8 cellular contexts compared by ENCODE assay signal in genomic region chr17:7173687-7174602, GRCh38. TPM values are rescaled to one million over a fixed set of nuclear protein-coding genes. Genes with fewer than 3 reads are reported as not detected.
DNase-seq lines count a peak whose midpoint lies in the region; ATAC-seq, FAIRE-seq and TF ChIP-seq lines count a peak whose summit lies in the region.

No MANE protein-coding gene starts in this region.

- no peak for TF ChIP-seq CTCF in lower leg skin (IDR thresholded peaks at IDR 0.05)
- TF ChIP-seq CTCF in ascending aorta (IDR thresholded peaks at IDR 0.05): no peak

- DNase-seq in DMS153 (lab: John Stamatoyannopoulos, UW): peak; percentile 12
- peak in 33 of 34 experiments; percentile 13 to 56 (median 34) for DNase-seq in T-cell
- peak; percentile 77 for DNase-seq in cerebellar cortex (ENCODE audit: low spot score)
- DNase-seq in lower leg skin (ENCODE audit: low spot score in 2 of 2): peak; percentile 44 to 89
- DNase-seq in stimulated activated CD8-positive, alpha-beta memory T cell treated with anti-CD3 and anti-CD28 coated beads, Interleukin-12 subunit alpha, Interleukin-12 subunit beta, amount 100 ng/mL, for 1 hour (ENCODE audit: low read depth): peak; percentile 4
- no peak for DNase-seq in ascending aorta (ENCODE audit: low spot score in 2 of 2)
- DNase-seq in GM19239 (ENCODE audit: insufficient read length, low spot score): no peak

- H3K27me3 Mint-ChIP-seq in T-cell: peaks cover 6 to 12% of the 10 kb centered on the region in 2 donors

- H3K9me3 Mint-ChIP-seq in T-cell: peaks cover 0 to 6% (median 0%) of the 10 kb centered on the region in 3 donors

- peaks cover 9 to 12% (median 11%) of the 10 kb centered on the region in 3 donors for H3K4me1 Mint-ChIP-seq in T-cell

- no peaks in the 10 kb centered on the region for H3K9me3 ChIP-seq in ascending aorta

- no peak overlapping the region for H3K27ac Mint-ChIP-seq in T-cell

- CTCF ChIA-PET in T-cell (lab: Charles Lee): no interaction called here

- TF ChIP-seq POLR2A in lower leg skin (IDR thresholded peaks at IDR 0.05): no peak

- no peak for FAIRE-seq in GM19239 (lab: Jason Lieb, UNC)

- no peaks in the 10 kb centered on the region for H3K27me3 ChIP-seq in ascending aorta

- peak; percentile 40 to 74 (median 54) for ATAC-seq in T-cell (replicated peaks in 1 of 4)
- no peak for ATAC-seq in GM21360 (IDR thresholded peaks at IDR 0.05; ENCODE audit: unreplicated experiment)

- no peak overlapping the region for H3K27ac ChIP-seq in ascending aorta

- no peak overlapping the region for H3K4me3 ChIP-seq in lower leg skin (ENCODE audit: low read depth, poor library complexity, severe bottlenecking)
- no peak overlapping the region for H3K4me3 ChIP-seq in ascending aorta

- peaks cover 4 to 13% of the 10 kb centered on the region in 2 donors for H3K4me1 ChIP-seq in ascending aorta

- peaks cover 3% of the 10 kb centered on the region for H3K36me3 Mint-ChIP-seq in T-cell

- 42 to 55% methylated on average over 40 to 67 of the region's 69 CpGs for WGBS in lower leg skin, 2 donors

- intact Hi-C loops in lower leg skin (cut with DNase I; ENCODE audit: low total_unique reads) (no loop called here), ascending aorta (cut with DNase I) (no loop called here)

- no peaks in the 10 kb centered on the region for H3K36me3 ChIP-seq in ascending aorta

- POLR2A ChIA-PET in T-cell (lab: Charles Lee): interaction anchor here in 1 of 2 donors (0.6 kb wide), 1 partner anchor 373 kb away, joined by 3 read pairs; no protein-coding TSS in a partner anchor

- H3K4me3 Mint-ChIP-seq in T-cell: no peak overlapping the region

RNA-seq across cellular contexts. Expression of gene ASGR1, which starts 5.2 kb away (rescaled TPM):
- 1 to 10 TPM in 2 of 5 donors, under 1 TPM in 3; 0.60 to 1.8 (median 0.82) TPM for total RNA-seq in T-cell
- 1 to 10 TPM; 1.3 to 6.6 (median 4.2) TPM for total RNA-seq in lower leg skin
- total RNA-seq in ascending aorta: 3.9 TPM

RNA-seq across cellular contexts. Expression of gene DLG4, which starts 45.7 kb away (rescaled TPM):
- total RNA-seq in T-cell (10 to 100 TPM in 2 of 5 donors, 1 to 10 TPM in 3; 8.1 to 13.6 (median 9.3) TPM), lower leg skin (1 to 10 TPM; 2.7 to 7.7 (median 4.7) TPM), ascending aorta (34.9 TPM)

RNA-seq across cellular contexts. Expression of gene ACADVL, which starts 45.8 kb away (rescaled TPM):
- 100 to 1,000 TPM; 275 to 424 (median 385) TPM for total RNA-seq in T-cell
- total RNA-seq in lower leg skin: 1,000 to 10,000 TPM in 1 of 4 donors, 100 to 1,000 TPM in 3; 703 to 1,179 (median 863) TPM
- 1,048 TPM for total RNA-seq in ascending aorta

RNA-seq across cellular contexts. Expression of gene ASGR2, which starts 59.3 kb away (rescaled TPM):
- total RNA-seq in T-cell (under 1 TPM in 4 of 5 donors, not detected in 1; 0.25 to 0.55 (median 0.47) TPM), lower leg skin (10 to 100 TPM in 1 of 4 donors, 1 to 10 TPM in 3; 6.7 to 10.1 (median 8.7) TPM), ascending aorta (not detected)

Comparison
In these comparisons a context has a peak if more than half of its experiments do, and no peak if none do; other contexts are left out.
1. DNase-seq: peak in DMS153 (single experiment), T-cell (33 of 34), cerebellar cortex (single experiment), lower leg skin (2 of 2) and stimulated activated CD8-positive, alpha-beta memory T cell treated with anti-CD3 and anti-CD28 coated beads, Interleukin-12 subunit alpha, Interleukin-12 subunit beta, amount 100 ng/mL, for 1 hour (single experiment); none in ascending aorta (0 of 2) and GM19239 (single experiment).